Comparison of ENCODE assay signal across 19 cellular contexts in the genomic region with DNA sequence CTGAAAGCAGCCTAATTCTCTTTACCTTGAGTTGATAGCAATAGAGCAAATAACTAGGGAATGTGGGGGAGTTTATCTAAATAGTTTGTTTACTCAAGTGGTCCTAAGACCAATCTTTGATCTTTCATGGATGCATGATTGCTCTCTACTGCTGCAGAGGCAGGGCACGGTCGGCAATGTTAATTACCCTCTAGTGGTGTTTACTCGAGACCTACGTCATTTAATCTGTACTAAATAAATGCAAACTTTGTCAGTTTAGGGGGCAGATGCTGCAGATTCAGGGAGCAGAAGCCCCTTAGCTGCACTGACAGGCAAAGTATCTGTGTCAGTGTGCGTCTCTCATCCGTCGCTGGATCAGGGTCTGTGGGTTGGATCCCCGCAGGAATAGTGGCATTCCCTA. TPM values are rescaled to one million over a fixed set of nuclear protein-coding genes. Genes with fewer than 3 reads are reported as not detected.
DNase-seq lines count a peak whose midpoint lies in the region; ATAC-seq and TF ChIP-seq lines count a peak whose summit lies in the region.
"Had no signal": no experiment of that assay in that cellular context is flagged by ENCODE, and none has a peak within 500 bp of the region (broad histone marks: within the 10 kb centered on the region; RNA-seq: fewer than 3 reads in every experiment).

No MANE protein-coding gene starts in this region.

- no peak overlapping the region for H3K9ac ChIP-seq in mesenchymal stem cell (ENCODE audit: low read length)
- H3K9ac ChIP-seq: BLaER1 had no signal

- POLR2A ChIA-PET in activated CD4-positive, alpha-beta T cell treated with anti-CD3 and anti-CD28 coated beads for 36 hours (lab: Charles Lee), result no interaction called here
- POLR2A ChIA-PET in activated B cell treated with CpG ODN at 0.5 μM for 24 hours (lab: Charles Lee), result no interaction called here

- no peaks in the 10 kb centered on the region for H3K9me3 Mint-ChIP-seq in activated CD4-positive, alpha-beta T cell treated with anti-CD3 and anti-CD28 coated beads, Interleukin-2, amount 10 ng/mL, durations not matched to agents 24 days and 14 days
- no peaks in the 10 kb centered on the region for H3K9me3 Mint-ChIP-seq in activated CD4-positive, alpha-beta T cell treated with anti-CD3 and anti-CD28 coated beads for 36 hours (ENCODE audit: low read depth)
- no peaks in the 10 kb centered on the region for H3K9me3 Mint-ChIP-seq in activated B cell treated with CpG ODN at 0.5 μM for 24 hours
- peaks cover 20% of the 10 kb centered on the region for H3K9me3 Mint-ChIP-seq in progenitor cell of endocrine pancreas (ENCODE audit: low read depth)
- H3K9me3 Mint-ChIP-seq: CD4-positive, CD25-positive, alpha-beta regulatory T cell; CD8-positive, alpha-beta T cell had no signal

- CTCF ChIA-PET in activated CD4-positive, alpha-beta T cell treated with anti-CD3 and anti-CD28 coated beads for 36 hours (lab: Charles Lee), result interaction anchor here (0.6 to 1.1 kb wide), 2 partner anchors 357 to 519 kb away, joined by 3 to 4 read pairs; no protein-coding TSS in a partner anchor
- CTCF ChIA-PET in activated B cell treated with CpG ODN at 0.5 μM for 24 hours (lab: Charles Lee), result interaction anchor here (1.2 kb wide), 1 partner anchor 357 kb away, joined by 3 read pairs; no protein-coding TSS in a partner anchor

- no peak overlapping the region for H2AFZ ChIP-seq in mesenchymal stem cell (ENCODE audit: low read depth, low read length)
- H2AFZ ChIP-seq: GM23338 had no signal

- H3K27ac ChIP-seq in mesenchymal stem cell (ENCODE audit: low read length, poor library complexity, severe bottlenecking), result no peak overlapping the region
- H3K27ac ChIP-seq: 22Rv1, BLaER1, C4-2B had no signal

- in situ Hi-C loops in GM13976 (cut with MboI; ENCODE audit: low sequenced_read_pairs, unreplicated experiment), result no loop called here

- WGBS in mesenchymal stem cell, result 97% methylated on average over 8 of the region's 8 CpGs

- DNase-seq in activated CD4-positive, alpha-beta T cell treated with anti-CD3 and anti-CD28 coated beads, Interleukin-2, amount 10 ng/mL, durations not matched to agents 24 days and 14 days, result peak; percentile 33
- DNase-seq in activated CD4-positive, alpha-beta T cell treated with anti-CD3 and anti-CD28 coated beads for 36 hours, result no peak
- no peak for DNase-seq in activated B cell treated with CpG ODN at 0.5 μM for 24 hours
- DNase-seq in mesenchymal stem cell, result no peak
- no peak for DNase-seq in progenitor cell of endocrine pancreas (ENCODE audit: low spot score, unreplicated experiment)
- no peak for DNase-seq in GM13976 (ENCODE audit: low spot score)
- no peak for DNase-seq in NCI-H510A treated with DMSO at 0.1 percent for 48 hours (lab: John Stamatoyannopoulos, UW)
- DNase-seq: Caco-2; CD4-positive, CD25-positive, alpha-beta regulatory T cell; CD8-positive, alpha-beta T cell; DMS153; DND-41 had no signal

- peaks cover 6% of the 10 kb centered on the region for H3K79me1 ChIP-seq in mesenchymal stem cell (replicated peaks; ENCODE audit: low read length, poor library complexity, severe bottlenecking)

- H3K18ac ChIP-seq in mesenchymal stem cell (ENCODE audit: low read depth in 1 of 2, low read length in 2 of 2), result no peak overlapping the region

- peak overlapping the region in 1 of 2 experiments; percentile 24 for H3K23ac ChIP-seq in mesenchymal stem cell (ENCODE audit: low read length in 2 of 2)

- no peak overlapping the region for H4K8ac ChIP-seq in mesenchymal stem cell (ENCODE audit: low read length)

- peaks cover 16% of the 10 kb centered on the region for H3K36me3 Mint-ChIP-seq in activated CD4-positive, alpha-beta T cell treated with anti-CD3 and anti-CD28 coated beads, Interleukin-2, amount 10 ng/mL, durations not matched to agents 24 days and 14 days (ENCODE audit: low read depth)
- peaks cover 13% of the 10 kb centered on the region for H3K36me3 Mint-ChIP-seq in activated CD4-positive, alpha-beta T cell treated with anti-CD3 and anti-CD28 coated beads for 36 hours (ENCODE audit: low read depth)
- peaks cover 38% of the 10 kb centered on the region for H3K36me3 Mint-ChIP-seq in activated B cell treated with CpG ODN at 0.5 μM for 24 hours (ENCODE audit: low read depth)
- H3K36me3 Mint-ChIP-seq in progenitor cell of endocrine pancreas (ENCODE audit: insufficient read depth), result peaks cover 23% of the 10 kb centered on the region

- peaks cover 2% of the 10 kb centered on the region for H3K4me1 ChIP-seq in mesenchymal stem cell (ENCODE audit: control insufficient read depth, insufficient read depth, low read depth, low read length)
- H3K4me1 ChIP-seq: BLaER1 had no signal

- H3K14ac ChIP-seq in mesenchymal stem cell (ENCODE audit: low read length in 2 of 2), result no peak overlapping the region

- no peak overlapping the region for H3K4me2 ChIP-seq in mesenchymal stem cell (ENCODE audit: low read length, poor library complexity, severe bottlenecking)
- H3K4me2 ChIP-seq: BLaER1, GM23338 had no signal

- H3K4me1 Mint-ChIP-seq in activated CD4-positive, alpha-beta T cell treated with anti-CD3 and anti-CD28 coated beads, Interleukin-2, amount 10 ng/mL, durations not matched to agents 24 days and 14 days, result peaks cover 6% of the 10 kb centered on the region
- H3K4me1 Mint-ChIP-seq in activated CD4-positive, alpha-beta T cell treated with anti-CD3 and anti-CD28 coated beads for 36 hours, result peaks cover 2% of the 10 kb centered on the region
- H3K4me1 Mint-ChIP-seq in activated B cell treated with CpG ODN at 0.5 μM for 24 hours, result peaks cover 25% of the 10 kb centered on the region
- peaks cover 28% of the 10 kb centered on the region for H3K4me1 Mint-ChIP-seq in progenitor cell of endocrine pancreas (ENCODE audit: low read depth)

- no peak overlapping the region for H2BK15ac ChIP-seq in mesenchymal stem cell (ENCODE audit: low read depth, poor library complexity, severe bottlenecking)

- no peaks in the 10 kb centered on the region for H3K27me3 ChIP-seq in mesenchymal stem cell (ENCODE audit: control insufficient read depth in 1 of 2, insufficient read depth in 1 of 2, low read length in 2 of 2)
- H3K27me3 ChIP-seq: BLaER1 had no signal

- peak overlapping the region; percentile 3 for H2AK5ac ChIP-seq in mesenchymal stem cell (ENCODE audit: low read length, severe bottlenecking)

- no peak overlapping the region for H2BK120ac ChIP-seq in mesenchymal stem cell (ENCODE audit: low read depth, low read length)

- H3K9me3 ChIP-seq in mesenchymal stem cell (ENCODE audit: control insufficient read depth, low read length), result no peaks in the 10 kb centered on the region
- H3K9me3 ChIP-seq: Caco-2, HAP-1 had no signal

- no peak overlapping the region for H3K4me3 Mint-ChIP-seq in activated CD4-positive, alpha-beta T cell treated with anti-CD3 and anti-CD28 coated beads, Interleukin-2, amount 10 ng/mL, durations not matched to agents 24 days and 14 days
- H3K4me3 Mint-ChIP-seq in activated CD4-positive, alpha-beta T cell treated with anti-CD3 and anti-CD28 coated beads for 36 hours, result no peak overlapping the region
- H3K4me3 Mint-ChIP-seq in activated B cell treated with CpG ODN at 0.5 μM for 24 hours, result no peak overlapping the region
- H3K4me3 Mint-ChIP-seq in progenitor cell of endocrine pancreas (ENCODE audit: low read depth), result no peak overlapping the region
- H3K4me3 Mint-ChIP-seq: B cell; CD4-positive, CD25-positive, alpha-beta regulatory T cell; CD8-positive, alpha-beta T cell; GM23338 had no signal

- no peak overlapping the region for H2BK5ac ChIP-seq in mesenchymal stem cell (ENCODE audit: low read depth, low read length, poor library complexity, severe bottlenecking)

- H3K27me3 Mint-ChIP-seq in activated CD4-positive, alpha-beta T cell treated with anti-CD3 and anti-CD28 coated beads, Interleukin-2, amount 10 ng/mL, durations not matched to agents 24 days and 14 days, result no peaks in the 10 kb centered on the region
- no peaks in the 10 kb centered on the region for H3K27me3 Mint-ChIP-seq in activated CD4-positive, alpha-beta T cell treated with anti-CD3 and anti-CD28 coated beads for 36 hours
- no peaks in the 10 kb centered on the region for H3K27me3 Mint-ChIP-seq in activated B cell treated with CpG ODN at 0.5 μM for 24 hours
- no peaks in the 10 kb centered on the region for H3K27me3 Mint-ChIP-seq in progenitor cell of endocrine pancreas
- H3K27me3 Mint-ChIP-seq: B cell; CD4-positive, CD25-positive, alpha-beta regulatory T cell had no signal

- H2BK12ac ChIP-seq in mesenchymal stem cell (ENCODE audit: low read length in 2 of 2), result no peak overlapping the region

- no peak for ATAC-seq in activated CD4-positive, alpha-beta T cell treated with anti-CD3 and anti-CD28 coated beads for 36 hours
- no peak for ATAC-seq in activated B cell treated with CpG ODN at 0.5 μM for 24 hours (ENCODE audit: low read depth)
- no peak for ATAC-seq in HG03432 (IDR thresholded peaks at IDR 0.05; ENCODE audit: unreplicated experiment)
- ATAC-seq: CD8-positive, alpha-beta T cell; GM23338 had no signal

- H4K91ac ChIP-seq in mesenchymal stem cell (ENCODE audit: low read length), result no peak overlapping the region

- H3K4ac ChIP-seq in mesenchymal stem cell (ENCODE audit: low read depth in 1 of 2, low read length in 2 of 2), result no peak overlapping the region

- intact Hi-C loops in activated CD4-positive, alpha-beta T cell treated with anti-CD3 and anti-CD28 coated beads, Interleukin-2, amount 10 ng/mL, durations not matched to agents 24 days and 14 days (cut with micrococcal nuclease), result no loop called here
- intact Hi-C loops in activated CD4-positive, alpha-beta T cell treated with anti-CD3 and anti-CD28 coated beads for 36 hours (cut with DNase I, micrococcal nuclease), result no loop called here
- intact Hi-C loops in activated B cell treated with CpG ODN at 0.5 μM for 24 hours (cut with micrococcal nuclease), result no loop called here

- no peak overlapping the region for H3K27ac Mint-ChIP-seq in activated CD4-positive, alpha-beta T cell treated with anti-CD3 and anti-CD28 coated beads, Interleukin-2, amount 10 ng/mL, durations not matched to agents 24 days and 14 days
- no peak overlapping the region for H3K27ac Mint-ChIP-seq in activated CD4-positive, alpha-beta T cell treated with anti-CD3 and anti-CD28 coated beads for 36 hours
- H3K27ac Mint-ChIP-seq in activated B cell treated with CpG ODN at 0.5 μM for 24 hours (peak overlapping the region; percentile 10), progenitor cell of endocrine pancreas (peak overlapping the region; percentile 56)
- H3K27ac Mint-ChIP-seq: CD4-positive, CD25-positive, alpha-beta regulatory T cell; CD8-positive, alpha-beta T cell; GM23338 had no signal

- peaks cover 0 to 15% of the 10 kb centered on the region in 2 experiments for H3K36me3 ChIP-seq in mesenchymal stem cell (ENCODE audit: control insufficient read depth in 1 of 2, insufficient read depth in 2 of 2, low read depth in 1 of 2, low read length in 2 of 2)
- H3K36me3 ChIP-seq: HAP-1 had no signal

- H3K4me3 ChIP-seq in mesenchymal stem cell (ENCODE audit: insufficient read depth in 1 of 2, low read depth in 1 of 2, low read length in 2 of 2), result no peak overlapping the region
- H3K4me3 ChIP-seq: BLaER1, GM23338, HAP-1 had no signal

- TF ChIP-seq CTCF in activated B cell treated with CpG ODN at 0.5 μM for 24 hours (IDR thresholded peaks at IDR 0.05), result no peak
- TF ChIP-seq CTCF in progenitor cell of endocrine pancreas (IDR thresholded peaks at IDR 0.05; ENCODE audit: unreplicated experiment), result no peak
- TF ChIP-seq CTCF in GM13976 (IDR thresholded peaks at IDR 0.05; ENCODE audit: borderline replicate concordance, control extremely low read depth, extremely low read depth, insufficient read depth, missing control alignments), result no peak

RNA-seq across cellular contexts. Expression of a gene that starts 6.9 kb away (rescaled TPM):
- 7.2 and 8.0 TPM in 2 replicates for total RNA-seq in activated CD4-positive, alpha-beta T cell treated with anti-CD3 and anti-CD28 coated beads, Interleukin-2, amount 10 ng/mL, durations not matched to agents 24 days and 14 days
- total RNA-seq in activated CD4-positive, alpha-beta T cell treated with anti-CD3 and anti-CD28 coated beads for 36 hours, result 1 to 10 TPM; 4.8 to 9.3 TPM
- total RNA-seq in activated B cell treated with CpG ODN at 0.5 μM for 24 hours (9.9 and 11.2 TPM in 2 replicates), progenitor cell of endocrine pancreas (7.1 and 7.5 TPM in 2 replicates)
- 5.4 TPM for polyA plus RNA-seq in mesenchymal stem cell (2013, experiment 1 of 2)
- polyA plus RNA-seq in mesenchymal stem cell (2013, experiment 2 of 2), result 5.9 TPM

RNA-seq across cellular contexts. Expression of a gene that starts 7.0 kb away (rescaled TPM):
- 22.4 and 24.2 TPM in 2 replicates for total RNA-seq in activated CD4-positive, alpha-beta T cell treated with anti-CD3 and anti-CD28 coated beads, Interleukin-2, amount 10 ng/mL, durations not matched to agents 24 days and 14 days
- total RNA-seq in activated CD4-positive, alpha-beta T cell treated with anti-CD3 and anti-CD28 coated beads for 36 hours, result 10 to 100 TPM; 15.8 to 17.9 TPM
- total RNA-seq in activated B cell treated with CpG ODN at 0.5 μM for 24 hours (28.4 and 31.1 TPM in 2 replicates), progenitor cell of endocrine pancreas (17.2 and 18.3 TPM in 2 replicates)
- polyA plus RNA-seq in mesenchymal stem cell (2013, experiment 1 of 2), result 6.5 TPM
- 5.7 TPM for polyA plus RNA-seq in mesenchymal stem cell (2013, experiment 2 of 2)

Comparison
In these comparisons a context has a peak if more than half of its experiments do, and no peak if none do; other contexts are left out.
1. H3K27ac Mint-ChIP-seq: peak in activated B cell treated with CpG ODN at 0.5 μM for 24 hours (single experiment) and progenitor cell of endocrine pancreas (single experiment); none in activated CD4-positive, alpha-beta T cell treated with anti-CD3 and anti-CD28 coated beads, Interleukin-2, amount 10 ng/mL, durations not matched to agents 24 days and 14 days (single experiment) and activated CD4-positive, alpha-beta T cell treated with anti-CD3 and anti-CD28 coated beads for 36 hours (single experiment).